ENCODE assay signal across 18 cellular contexts in the genomic region with DNA sequence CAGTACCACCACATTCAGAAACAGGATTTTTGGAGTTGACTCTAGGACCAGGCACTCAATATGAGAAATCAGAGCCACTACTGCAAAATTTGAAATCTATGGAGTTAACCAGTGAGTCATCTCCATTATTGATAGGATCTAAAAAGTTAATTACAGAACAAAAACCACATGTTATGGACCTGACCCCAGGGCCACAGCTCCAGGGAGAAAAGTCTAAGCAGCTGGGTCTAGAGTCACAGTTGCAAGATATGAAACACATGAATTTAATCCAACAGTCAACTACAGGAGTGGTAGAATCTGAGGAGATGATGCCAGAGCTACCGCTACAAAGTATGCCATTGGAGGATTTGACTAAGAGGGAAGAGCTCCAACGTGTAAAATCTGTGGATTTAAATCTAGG. TPM values are rescaled to one million over a fixed set of nuclear protein-coding genes. Genes with fewer than 3 reads are reported as not detected.
DNase-seq lines count a peak whose midpoint lies in the region; ATAC-seq, FAIRE-seq and TF ChIP-seq lines count a peak whose summit lies in the region.
"Had no signal": no experiment of that assay in that cellular context is flagged by ENCODE, and none has a peak within 500 bp of the region (broad histone marks: within the 10 kb centered on the region; RNA-seq: fewer than 3 reads in every experiment).

No MANE protein-coding gene starts in this region.

- no peak for TF ChIP-seq POLR2A in IMR-90 (IDR thresholded peaks at IDR 0.05; ENCODE audit: low read depth, low read length)

- dilution Hi-C loops in IMR-90 (cut with HindIII; ENCODE audit: low sequenced_read_pairs, unreplicated experiment) = no loop called here

- no peak for TF ChIP-seq RAD21 in IMR-90 (IDR thresholded peaks at IDR 0.05; ENCODE audit: low read length)

- CTCF ChIA-PET in IMR-90 (lab: Yijun Ruan, JAX) = no interaction called here

- no peak overlapping the region for H3K14ac ChIP-seq in IMR-90 (replicated peaks; ENCODE audit: low read depth, low read length)

- no peak overlapping the region for H3K23ac ChIP-seq in IMR-90 (ENCODE audit: low read depth, low read length)

- FAIRE-seq in D721Med (lab: Jason Lieb, UNC) = no peak
- FAIRE-seq: H1 had no signal

- H2BK15ac ChIP-seq in IMR-90 (ENCODE audit: low read depth, low read length) = no peak overlapping the region

- H4K8ac ChIP-seq in IMR-90 (ENCODE audit: low read depth in 2 of 2, low read length in 2 of 2) = no peak overlapping the region

- H3K36me3 ChIP-seq in BE2C = no peaks in the 10 kb centered on the region
- H3K36me3 ChIP-seq in IMR-90 (ENCODE audit: control insufficient read depth, insufficient read depth, low read length) = no peaks in the 10 kb centered on the region
- H3K36me3 ChIP-seq: SJSA1 had no signal

- POLR2A ChIA-PET in IMR-90 (lab: Charles Lee; ENCODE audit: unreplicated experiment) = interaction anchor here (0.7 kb wide), 1 partner anchor 14 kb away, joined by 3 read pairs; the partner anchor contains the start of gene ZNF512

- peak; percentile 15 for DNase-seq in BE2C
- DNase-seq in IMR-90 = peak; percentile 54
- peak; percentile 13 for DNase-seq in astrocyte of the spinal cord (ENCODE audit: low read depth, low spot score)
- DNase-seq in fibroblast of the conjunctiva (ENCODE audit: low read depth) = peak; percentile 41
- no peak for DNase-seq in activated CD4-positive, alpha-beta T cell treated with anti-CD3 and anti-CD28 coated beads for 4 hours
- DNase-seq in D721Med (ENCODE audit: insufficient read length, low spot score) = no peak
- no peak for DNase-seq in GM03348 (ENCODE audit: low spot score)
- DNase-seq: 8988T; CD4-positive, alpha-beta memory T cell; DMS79 treated with DMSO at 0.1 percent for 48 hours; MV-4-11; NCI-H1417; NCI-H1930; NCI-H446 treated with DMSO at 0.1 percent for 48 hours; PC-9 had no signal

- H2BK20ac ChIP-seq in IMR-90 (ENCODE audit: low read depth, low read length) = no peak overlapping the region

- H3K9me1 ChIP-seq in IMR-90 (ENCODE audit: insufficient read depth, low read length) = peaks cover 3% of the 10 kb centered on the region; the same call in 1 of the 2 replicates

- ATAC-seq in IMR-90 (ENCODE audit: low read depth) (no peak), GM18511 (IDR thresholded peaks at IDR 0.05; ENCODE audit: unreplicated experiment) (no peak)

- H3K4me1 ChIP-seq in BE2C (no peaks in the 10 kb centered on the region), IMR-90 (ENCODE audit: control insufficient read depth, insufficient read depth, low read length) (peaks cover 4% of the 10 kb centered on the region; the same call in 1 of the 2 replicates)

- intact Hi-C loops in IMR-90 (cut with micrococcal nuclease) = no loop called here

- no peak overlapping the region for H2AFZ ChIP-seq in IMR-90 (replicated peaks; ENCODE audit: low read length, poor library complexity)
- H2AFZ ChIP-seq: PC-9 had no signal

- no peak overlapping the region for H4K5ac ChIP-seq in IMR-90 (ENCODE audit: low read depth, low read length)

- H2BK5ac ChIP-seq in IMR-90 (ENCODE audit: low read depth, low read length, poor library complexity, severe bottlenecking) = no peak overlapping the region

- in situ Hi-C loops in IMR-90 (cut with MboI; ENCODE audit: low sequenced_read_pairs) = no loop called here
- in situ Hi-C loops in astrocyte of the spinal cord (cut with HindIII; ENCODE audit: low sequenced_read_pairs) = no loop called here

- H4K20me1 ChIP-seq in IMR-90 (ENCODE audit: insufficient read depth, low read length) = no peaks in the 10 kb centered on the region

- BruUV-seq in IMR-90 (replicated peaks; lab: Mats Ljungman, UMichigan) = no TSS peak

- H3K27ac ChIP-seq in IMR-90 (ENCODE audit: insufficient read depth, low read length) = no peak overlapping the region
- H3K27ac ChIP-seq: PC-9, SJSA1 had no signal

- H3K27me3 ChIP-seq in BE2C = peaks cover 12% of the 10 kb centered on the region
- no peaks in the 10 kb centered on the region for H3K27me3 ChIP-seq in IMR-90 (ENCODE audit: control insufficient read depth, insufficient read depth, low read length)
- H3K27me3 ChIP-seq: SJSA1 had no signal

- no peak overlapping the region for H3K4me3 ChIP-seq in BE2C (ENCODE audit: low read depth, low read length)
- H3K4me3 ChIP-seq in IMR-90 (ENCODE audit: insufficient read depth, low read depth, low read length) = no peak overlapping the region
- no peak overlapping the region for H3K4me3 ChIP-seq in astrocyte of the spinal cord (ENCODE audit: low read depth, low read length)
- H3K4me3 ChIP-seq: PC-9, SJSA1 had no signal

- no peak overlapping the region for H3K56ac ChIP-seq in IMR-90 (ENCODE audit: extremely low read depth, insufficient read depth, low read length)

- H2AK9ac ChIP-seq in IMR-90 (replicated peaks; ENCODE audit: low read depth, low read length, poor library complexity) = no peak overlapping the region

- H3K4me2 ChIP-seq in IMR-90 (ENCODE audit: low read depth, low read length) = no peak overlapping the region
- H3K4me2 ChIP-seq: PC-9 had no signal

- no peak overlapping the region for H3K4ac ChIP-seq in IMR-90 (ENCODE audit: low read depth, low read length)

- 20% methylated on average over 1 of the region's 2 CpGs; no CpG with 5 or more reads in 1 of the 2 experiments for WGBS in IMR-90 (ENCODE audit: extremely low coverage in 2 of 2, insufficient read length in 1 of 2), 2 experiments

- H3K9ac ChIP-seq in IMR-90 (ENCODE audit: low read depth, low read length) = no peak overlapping the region

- no peaks in the 10 kb centered on the region for H3K9me3 ChIP-seq in BE2C
- no peaks in the 10 kb centered on the region for H3K9me3 ChIP-seq in IMR-90 (ENCODE audit: control insufficient read depth, insufficient read depth, low read length)
- H3K9me3 ChIP-seq: SJSA1 had no signal

- H2AK5ac ChIP-seq in IMR-90 (ENCODE audit: low read depth, low read length) = no peak overlapping the region

- TF ChIP-seq CTCF in BE2C (IDR thresholded peaks at IDR 0.05; ENCODE audit: low read depth, low read length) (no peak), IMR-90 (conservative IDR thresholded peaks at IDR 0.05; ENCODE audit: low read depth, low read length) (no peak), astrocyte of the spinal cord (IDR thresholded peaks at IDR 0.05; ENCODE audit: low read depth, low read length) (no peak), D721Med (IDR thresholded peaks at IDR 0.05; ENCODE audit: insufficient read depth, missing control alignments) (no peak)

- peaks cover 0 to 4% of the 10 kb centered on the region in 2 experiments; a peak in 1 of 4 replicates for H3K79me1 ChIP-seq in IMR-90 (ENCODE audit: low read depth in 1 of 2, low read length in 2 of 2)

- no peak overlapping the region for H4K91ac ChIP-seq in IMR-90 (ENCODE audit: insufficient read depth, low read depth, low read length)

- H3K18ac ChIP-seq in IMR-90 (ENCODE audit: low read depth, low read length) = no peak overlapping the region

- no peak overlapping the region for H2BK120ac ChIP-seq in IMR-90 (ENCODE audit: low read depth, low read length)

TF ChIP-seq in IMR-90, 13 proteins besides CTCF, POLR2A, EP300 and RAD21:
- no peak for TF ChIP-seq CEBPB (IDR thresholded peaks at IDR 0.05; ENCODE audit: low read depth, low read length)
- TF ChIP-seq NFE2L2 (IDR thresholded peaks at IDR 0.05; ENCODE audit: low read depth, low read length) = no peak
- TF ChIP-seq BHLHE40 (IDR thresholded peaks at IDR 0.05; ENCODE audit: low read depth, low read length) = no peak
- no peak for TF ChIP-seq MAZ (IDR thresholded peaks at IDR 0.05; ENCODE audit: borderline replicate concordance, low read depth, low read length)
- no peak for TF ChIP-seq SMC3 (IDR thresholded peaks at IDR 0.05; ENCODE audit: low read depth, low read length)
- TF ChIP-seq, protein P1, sequence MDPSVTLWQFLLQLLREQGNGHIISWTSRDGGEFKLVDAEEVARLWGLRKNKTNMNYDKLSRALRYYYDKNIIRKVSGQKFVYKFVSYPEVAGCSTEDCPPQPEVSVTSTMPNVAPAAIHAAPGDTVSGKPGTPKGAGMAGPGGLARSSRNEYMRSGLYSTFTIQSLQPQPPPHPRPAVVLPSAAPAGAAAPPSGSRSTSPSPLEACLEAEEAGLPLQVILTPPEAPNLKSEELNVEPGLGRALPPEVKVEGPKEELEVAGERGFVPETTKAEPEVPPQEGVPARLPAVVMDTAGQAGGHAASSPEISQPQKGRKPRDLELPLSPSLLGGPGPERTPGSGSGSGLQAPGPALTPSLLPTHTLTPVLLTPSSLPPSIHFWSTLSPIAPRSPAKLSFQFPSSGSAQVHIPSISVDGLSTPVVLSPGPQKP (IDR thresholded peaks at IDR 0.05; ENCODE audit: borderline replicate concordance, low read depth, low read length) = no peak
- TF ChIP-seq FOS (IDR thresholded peaks at IDR 0.05; ENCODE audit: low read depth, low read length) = no peak
- TF ChIP-seq RFX5 (IDR thresholded peaks at IDR 0.05; ENCODE audit: low read depth, low read length) = no peak

RNA-seq across cellular contexts. Expression of gene ZNF512, which starts 13.4 kb away (rescaled TPM):
- polyA plus RNA-seq in BE2C (2012; ENCODE audit: insufficient read depth, insufficient read length, low read depth) = 36.8 TPM
- 32.2 and 56.5 TPM in 2 replicates for total RNA-seq in IMR-90 (2012; rRNA removed)
- 17.0 and 25.8 TPM in 2 replicates for polyA plus RNA-seq in IMR-90 (2012; rRNA removed)
- polyA plus RNA-seq in IMR-90 (2012; cell fraction: cytosol; rRNA removed) = 4.5 and 7.7 TPM in 2 replicates
- 5.6 and 47.4 TPM in 2 replicates for polyA plus RNA-seq in IMR-90 (2012; cell fraction: nucleus; rRNA removed; ENCODE audit: low replicate concordance)

RNA-seq across cellular contexts. Expression of gene CCDC121, which starts 59.4 kb away (rescaled TPM):
- 4.1 TPM for polyA plus RNA-seq in BE2C (2012; ENCODE audit: insufficient read depth, insufficient read length, low read depth)
- 2.0 and 2.2 TPM in 2 replicates for total RNA-seq in IMR-90 (2012; rRNA removed)
- 0.65 and 0.67 TPM in 2 replicates for polyA plus RNA-seq in IMR-90 (2012; rRNA removed)
- polyA plus RNA-seq in IMR-90 (2012; cell fraction: cytosol; rRNA removed) = 0.12 and 0.47 TPM in 2 replicates
- polyA plus RNA-seq in IMR-90 (2012; cell fraction: nucleus; rRNA removed; ENCODE audit: low replicate concordance) = 0.72 and 1.5 TPM in 2 replicates

RNA-seq across cellular contexts. Expression of gene GPN1, which starts 59.5 kb away (rescaled TPM):
- polyA plus RNA-seq in BE2C (2012; ENCODE audit: insufficient read depth, insufficient read length, low read depth) = 35.7 TPM
- total RNA-seq in IMR-90 (2012; rRNA removed) = 53.0 and 63.8 TPM in 2 replicates
- polyA plus RNA-seq in IMR-90 (2012; rRNA removed) = 34.9 and 37.8 TPM in 2 replicates
- 15.2 and 19.7 TPM in 2 replicates for polyA plus RNA-seq in IMR-90 (2012; cell fraction: cytosol; rRNA removed)
- polyA plus RNA-seq in IMR-90 (2012; cell fraction: nucleus; rRNA removed; ENCODE audit: low replicate concordance) = 6.3 and 28.2 TPM in 2 replicates

Comparison
In these comparisons a context has a peak if more than half of its experiments do, and no peak if none do; other contexts are left out.
1. DNase-seq: peak in BE2C (single experiment), IMR-90 (single experiment), astrocyte of the spinal cord (single experiment) and fibroblast of the conjunctiva (single experiment); none in activated CD4-positive, alpha-beta T cell treated with anti-CD3 and anti-CD28 coated beads for 4 hours (0 of 2), D721Med (single experiment) and GM03348 (single experiment).